ENCODE assay signal across 23 cellular contexts in genomic region chr1:41598325-41598724, GRCh38.
"Had no signal": no experiment of that assay in that cellular context is flagged by ENCODE, and none has a peak within 500 bp of the region (broad histone marks: within the 10 kb centered on the region; RNA-seq: fewer than 3 reads in every experiment).

No MANE protein-coding gene starts in this region.

- H3K27me3 ChIP-seq: adrenal gland, body of pancreas, colonic mucosa, left lung, neural progenitor cell, right atrium auricular region, upper lobe of right lung had no signal

- H3K27me3 Mint-ChIP-seq: activated naive CD4-positive, alpha-beta T cell treated with anti-CD3 and anti-CD28 coated beads, Interleukin-2, amount 50 U/mL, for 24 hours had no signal

- FAIRE-seq: frontal cortex had no signal

- H3K4me1 Mint-ChIP-seq: neural progenitor cell had no signal

- H3K27ac Mint-ChIP-seq: activated CD8-positive, alpha-beta T cell treated with anti-CD3 and anti-CD28 coated beads, Interleukin-2, amount 10 ng/mL, durations not matched to agents 7 days and 5 days; activated naive CD4-positive, alpha-beta T cell treated with anti-CD3 and anti-CD28 coated beads, Interleukin-2, amount 50 U/mL, for 24 hours; neural progenitor cell had no signal

- H3K9me3 Mint-ChIP-seq: activated naive CD4-positive, alpha-beta T cell treated with anti-CD3 and anti-CD28 coated beads, Interleukin-2, amount 50 U/mL, for 24 hours had no signal

- H3K36me3 ChIP-seq: adrenal gland, colonic mucosa, left lung, lower lobe of right lung, neural progenitor cell, right atrium auricular region, upper lobe of right lung had no signal

- H3K9me3 ChIP-seq: body of pancreas, colonic mucosa, left lung, upper lobe of right lung had no signal

- H3K36me3 Mint-ChIP-seq: neural progenitor cell had no signal

- H3K4me1 ChIP-seq: adrenal gland, body of pancreas, colonic mucosa, left lung, lower lobe of right lung, neural progenitor cell, right atrium auricular region, upper lobe of right lung had no signal

- H3K4me3 ChIP-seq: adrenal gland, body of pancreas, colonic mucosa, left lung, lower lobe of right lung, neural progenitor cell, right atrium auricular region, SK-N-MC, smooth muscle cell, upper lobe of right lung had no signal

- H3K27ac ChIP-seq: adrenal gland, body of pancreas, colonic mucosa, left lung, lower lobe of right lung, neural progenitor cell, right atrium auricular region, SK-N-MC, upper lobe of right lung had no signal

- DNase-seq: activated CD8-positive, alpha-beta T cell treated with anti-CD3 and anti-CD28 coated beads, Interleukin-2, amount 10 ng/mL, durations not matched to agents 7 days and 5 days; activated effector memory CD4-positive, alpha-beta T cell treated with anti-CD3 and anti-CD28 coated beads, Interleukin-2, amount 50 U/mL, for 16 hours; aorta; body of pancreas; colonic mucosa; effector CD8-positive, alpha-beta T cell; kidney glomerular epithelial cell; left lung; lower lobe of right lung; mesendoderm; natural killer cell; occipital lobe; stimulated activated CD4-positive, alpha-beta T cell treated with anti-CD3 and anti-CD28 coated beads, Interleukin-1b, Interleukin-23, amount 100 ng/mL, for 48 hours; stimulated activated naive CD4-positive, alpha-beta T cell treated with Interleukin-2 at 50 U/mL for 16 hours; substantia nigra; upper lobe of right lung had no signal

- H3K4me3 Mint-ChIP-seq: activated CD8-positive, alpha-beta T cell treated with anti-CD3 and anti-CD28 coated beads, Interleukin-2, amount 10 ng/mL, durations not matched to agents 7 days and 5 days; activated naive CD4-positive, alpha-beta T cell treated with anti-CD3 and anti-CD28 coated beads, Interleukin-2, amount 50 U/mL, for 24 hours; natural killer cell; neural progenitor cell had no signal

- ATAC-seq: activated CD8-positive, alpha-beta T cell treated with anti-CD3 and anti-CD28 coated beads, Interleukin-2, amount 10 ng/mL, durations not matched to agents 7 days and 5 days; body of pancreas; left lung; lower lobe of right lung; natural killer cell; upper lobe of right lung had no signal
